ENCODE assay signal across 1 cellular context in the genomic region with DNA sequence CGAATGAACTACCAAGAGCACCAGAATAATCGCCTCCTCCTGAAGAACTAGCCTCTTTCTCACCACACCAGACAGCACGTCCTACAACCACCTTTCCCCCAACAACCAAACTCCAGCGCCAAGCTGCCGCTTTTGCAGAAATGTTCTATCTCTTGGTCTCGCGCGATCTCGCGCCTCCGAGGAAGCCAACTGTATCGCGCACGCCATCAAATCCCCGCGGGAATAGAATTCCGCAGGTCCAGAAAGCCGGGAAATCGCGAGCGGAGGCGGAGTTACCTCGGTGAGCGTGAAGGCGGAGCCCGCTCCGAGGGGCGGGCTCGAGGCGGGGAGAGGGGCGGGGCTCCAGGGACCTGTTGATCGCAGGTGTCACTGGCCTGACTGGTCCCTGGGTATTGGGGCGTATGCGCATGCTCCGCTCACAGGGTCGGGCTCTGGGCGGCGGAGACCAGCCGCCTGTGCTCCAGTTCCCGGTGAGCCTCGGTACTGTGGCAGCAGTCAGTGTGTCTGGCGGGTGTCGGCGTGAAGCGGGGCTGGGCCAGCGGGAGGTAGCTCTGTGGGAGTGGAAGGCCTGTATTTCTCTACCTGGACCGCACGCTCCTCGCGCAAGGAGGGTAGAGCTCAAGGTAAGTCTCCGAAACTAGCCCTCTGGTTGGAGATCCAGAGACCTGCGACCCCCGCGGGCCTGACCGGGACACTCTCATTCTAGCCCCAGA.
TF ChIP-seq lines count a peak whose summit lies in the region.

A gene (plus strand): TSS at position 463 of the 713 bp plus-strand sequence. CDS start 27,047 bp downstream, outside the sequence.

TF ChIP-seq in HepG2, 621 proteins besides CTCF, POLR2A, EP300 and RAD21 (continued from another document and continues in another):
- TF ChIP-seq, protein P1, sequence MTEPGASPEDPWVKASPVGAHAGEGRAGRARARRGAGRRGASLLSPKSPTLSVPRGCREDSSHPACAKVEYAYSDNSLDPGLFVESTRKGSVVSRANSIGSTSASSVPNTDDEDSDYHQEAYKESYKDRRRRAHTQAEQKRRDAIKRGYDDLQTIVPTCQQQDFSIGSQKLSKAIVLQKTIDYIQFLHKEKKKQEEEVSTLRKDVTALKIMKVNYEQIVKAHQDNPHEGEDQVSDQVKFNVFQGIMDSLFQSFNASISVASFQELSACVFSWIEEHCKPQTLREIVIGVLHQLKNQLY (CRISPR knock-in tag; IDR thresholded peaks at IDR 0.05) = no peak
- TF ChIP-seq FOXA1 (IDR thresholded peaks at IDR 0.05) (no peak), FOXA1 (CRISPR knock-in tag; IDR thresholded peaks at IDR 0.05) (no peak), NBN (conservative IDR thresholded peaks at IDR 0.05) (no peak), ATAD3A (CRISPR knock-in tag; IDR thresholded peaks at IDR 0.05) (no peak), CC2D1A (CRISPR knock-in tag; IDR thresholded peaks at IDR 0.05) (no peak), HOXA5 (CRISPR knock-in tag; IDR thresholded peaks at IDR 0.05) (no peak; the same call in none of the 2 replicates), ATF7-NPFF (CRISPR knock-in tag; IDR thresholded peaks at IDR 0.05; ENCODE audit: low read depth) (no peak), ZNF570 (CRISPR knock-in tag; IDR thresholded peaks at IDR 0.05; ENCODE audit: borderline replicate concordance) (no peak), MED13 (CRISPR knock-in tag; IDR thresholded peaks at IDR 0.05) (no peak), YY1 (IDR thresholded peaks at IDR 0.05; ENCODE audit: insufficient read depth, insufficient replicate concordance, low read depth, low read length) (peak; percentile 62), BHLHE40 (IDR thresholded peaks at IDR 0.05; ENCODE audit: low read length) (0 out of 2 replicates have a peak, but pooled peaks have one; percentile 3), TEAD3 (CRISPR knock-in tag; optimal IDR thresholded peaks at IDR 0.05; ENCODE audit: borderline replicate concordance) (peak; percentile 6), ZNF891 (CRISPR knock-in tag; IDR thresholded peaks at IDR 0.05) (peak; percentile 90), ZFP36L1 (CRISPR knock-in tag; IDR thresholded peaks at IDR 0.05) (peak; percentile 42; the same call in 1 of the 2 replicates), POGZ (CRISPR knock-in tag; IDR thresholded peaks at IDR 0.05) (peak; percentile 90), NR3C1 (CRISPR knock-in tag; IDR thresholded peaks at IDR 0.05) (no peak), ARID2 (CRISPR knock-in tag; IDR thresholded peaks at IDR 0.05; ENCODE audit: borderline replicate concordance) (no peak), GABPB1 (CRISPR knock-in tag; IDR thresholded peaks at IDR 0.05) (peak; percentile 66), SETDB1 (CRISPR knock-in tag; IDR thresholded peaks at IDR 0.05; ENCODE audit: borderline replicate concordance) (no peak), ZNF7 (CRISPR knock-in tag; IDR thresholded peaks at IDR 0.05) (no peak), HOXA7 (CRISPR knock-in tag; IDR thresholded peaks at IDR 0.05) (no peak), JUN (CRISPR knock-in tag; IDR thresholded peaks at IDR 0.05) (0 out of 2 replicates have a peak, but pooled peaks have one; percentile 9), CCAR2 (optimal IDR thresholded peaks at IDR 0.05; ENCODE audit: low read depth, low read length) (no peak), CCDC6 (CRISPR knock-in tag; IDR thresholded peaks at IDR 0.05) (no peak; the same call in none of the 2 replicates), EZH2 (conservative IDR thresholded peaks at IDR 0.05; ENCODE audit: low read depth, low read length) (no peak), MAZ (IDR thresholded peaks at IDR 0.05; ENCODE audit: borderline replicate concordance, low read depth, low read length) (peak; percentile 43; the same call in 1 of the 2 replicates), MAZ (CRISPR knock-in tag; IDR thresholded peaks at IDR 0.05; ENCODE audit: low read depth) (no peak)
- TF ChIP-seq, protein P2, sequence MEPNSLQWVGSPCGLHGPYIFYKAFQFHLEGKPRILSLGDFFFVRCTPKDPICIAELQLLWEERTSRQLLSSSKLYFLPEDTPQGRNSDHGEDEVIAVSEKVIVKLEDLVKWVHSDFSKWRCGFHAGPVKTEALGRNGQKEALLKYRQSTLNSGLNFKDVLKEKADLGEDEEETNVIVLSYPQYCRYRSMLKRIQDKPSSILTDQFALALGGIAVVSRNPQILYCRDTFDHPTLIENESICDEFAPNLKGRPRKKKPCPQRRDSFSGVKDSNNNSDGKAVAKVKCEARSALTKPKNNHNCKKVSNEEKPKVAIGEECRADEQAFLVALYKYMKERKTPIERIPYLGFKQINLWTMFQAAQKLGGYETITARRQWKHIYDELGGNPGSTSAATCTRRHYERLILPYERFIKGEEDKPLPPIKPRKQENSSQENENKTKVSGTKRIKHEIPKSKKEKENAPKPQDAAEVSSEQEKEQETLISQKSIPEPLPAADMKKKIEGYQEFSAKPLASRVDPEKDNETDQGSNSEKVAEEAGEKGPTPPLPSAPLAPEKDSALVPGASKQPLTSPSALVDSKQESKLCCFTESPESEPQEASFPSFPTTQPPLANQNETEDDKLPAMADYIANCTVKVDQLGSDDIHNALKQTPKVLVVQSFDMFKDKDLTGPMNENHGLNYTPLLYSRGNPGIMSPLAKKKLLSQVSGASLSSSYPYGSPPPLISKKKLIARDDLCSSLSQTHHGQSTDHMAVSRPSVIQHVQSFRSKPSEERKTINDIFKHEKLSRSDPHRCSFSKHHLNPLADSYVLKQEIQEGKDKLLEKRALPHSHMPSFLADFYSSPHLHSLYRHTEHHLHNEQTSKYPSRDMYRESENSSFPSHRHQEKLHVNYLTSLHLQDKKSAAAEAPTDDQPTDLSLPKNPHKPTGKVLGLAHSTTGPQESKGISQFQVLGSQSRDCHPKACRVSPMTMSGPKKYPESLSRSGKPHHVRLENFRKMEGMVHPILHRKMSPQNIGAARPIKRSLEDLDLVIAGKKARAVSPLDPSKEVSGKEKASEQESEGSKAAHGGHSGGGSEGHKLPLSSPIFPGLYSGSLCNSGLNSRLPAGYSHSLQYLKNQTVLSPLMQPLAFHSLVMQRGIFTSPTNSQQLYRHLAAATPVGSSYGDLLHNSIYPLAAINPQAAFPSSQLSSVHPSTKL (CRISPR knock-in tag; IDR thresholded peaks at IDR 0.05) = peak; percentile 43; the same call in 1 of the 2 replicates
- TF ChIP-seq, protein P3, sequence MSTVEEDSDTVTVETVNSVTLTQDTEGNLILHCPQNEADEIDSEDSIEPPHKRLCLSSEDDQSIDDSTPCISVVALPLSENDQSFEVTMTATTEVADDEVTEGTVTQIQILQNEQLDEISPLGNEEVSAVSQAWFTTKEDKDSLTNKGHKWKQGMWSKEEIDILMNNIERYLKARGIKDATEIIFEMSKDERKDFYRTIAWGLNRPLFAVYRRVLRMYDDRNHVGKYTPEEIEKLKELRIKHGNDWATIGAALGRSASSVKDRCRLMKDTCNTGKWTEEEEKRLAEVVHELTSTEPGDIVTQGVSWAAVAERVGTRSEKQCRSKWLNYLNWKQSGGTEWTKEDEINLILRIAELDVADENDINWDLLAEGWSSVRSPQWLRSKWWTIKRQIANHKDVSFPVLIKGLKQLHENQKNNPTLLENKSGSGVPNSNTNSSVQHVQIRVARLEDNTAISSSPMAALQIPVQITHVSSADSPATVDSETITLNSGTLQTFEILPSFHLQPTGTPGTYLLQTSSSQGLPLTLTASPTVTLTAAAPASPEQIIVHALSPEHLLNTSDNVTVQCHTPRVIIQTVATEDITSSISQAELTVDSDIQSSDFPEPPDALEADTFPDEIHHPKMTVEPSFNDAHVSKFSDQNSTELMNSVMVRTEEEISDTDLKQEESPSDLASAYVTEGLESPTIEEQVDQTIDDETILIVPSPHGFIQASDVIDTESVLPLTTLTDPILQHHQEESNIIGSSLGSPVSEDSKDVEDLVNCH (CRISPR knock-in tag; IDR thresholded peaks at IDR 0.05) = peak; percentile 86; the same call in 1 of the 2 replicates
- TF ChIP-seq, protein P4, sequence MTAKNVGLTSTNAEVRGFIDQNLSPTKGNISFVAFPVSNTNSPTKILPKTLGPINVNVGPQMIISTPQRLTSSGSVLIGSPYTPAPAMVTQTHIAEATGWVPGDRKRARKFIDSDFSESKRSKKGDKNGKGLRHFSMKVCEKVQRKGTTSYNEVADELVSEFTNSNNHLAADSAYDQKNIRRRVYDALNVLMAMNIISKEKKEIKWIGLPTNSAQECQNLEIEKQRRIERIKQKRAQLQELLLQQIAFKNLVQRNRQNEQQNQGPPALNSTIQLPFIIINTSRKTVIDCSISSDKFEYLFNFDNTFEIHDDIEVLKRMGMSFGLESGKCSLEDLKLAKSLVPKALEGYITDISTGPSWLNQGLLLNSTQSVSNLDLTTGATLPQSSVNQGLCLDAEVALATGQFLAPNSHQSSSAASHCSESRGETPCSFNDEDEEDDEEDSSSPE (CRISPR knock-in tag; IDR thresholded peaks at IDR 0.05) = peak; percentile 90
- TF ChIP-seq, protein P5, sequence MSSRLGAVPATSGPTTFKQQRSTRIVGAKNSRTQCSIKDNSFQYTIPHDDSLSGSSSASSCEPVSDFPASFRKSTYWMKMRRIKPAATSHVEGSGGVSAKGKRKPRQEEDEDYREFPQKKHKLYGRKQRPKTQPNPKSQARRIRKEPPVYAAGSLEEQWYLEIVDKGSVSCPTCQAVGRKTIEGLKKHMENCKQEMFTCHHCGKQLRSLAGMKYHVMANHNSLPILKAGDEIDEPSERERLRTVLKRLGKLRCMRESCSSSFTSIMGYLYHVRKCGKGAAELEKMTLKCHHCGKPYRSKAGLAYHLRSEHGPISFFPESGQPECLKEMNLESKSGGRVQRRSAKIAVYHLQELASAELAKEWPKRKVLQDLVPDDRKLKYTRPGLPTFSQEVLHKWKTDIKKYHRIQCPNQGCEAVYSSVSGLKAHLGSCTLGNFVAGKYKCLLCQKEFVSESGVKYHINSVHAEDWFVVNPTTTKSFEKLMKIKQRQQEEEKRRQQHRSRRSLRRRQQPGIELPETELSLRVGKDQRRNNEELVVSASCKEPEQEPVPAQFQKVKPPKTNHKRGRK (CRISPR knock-in tag; IDR thresholded peaks at IDR 0.05) = no peak
- TF ChIP-seq, protein P6, sequence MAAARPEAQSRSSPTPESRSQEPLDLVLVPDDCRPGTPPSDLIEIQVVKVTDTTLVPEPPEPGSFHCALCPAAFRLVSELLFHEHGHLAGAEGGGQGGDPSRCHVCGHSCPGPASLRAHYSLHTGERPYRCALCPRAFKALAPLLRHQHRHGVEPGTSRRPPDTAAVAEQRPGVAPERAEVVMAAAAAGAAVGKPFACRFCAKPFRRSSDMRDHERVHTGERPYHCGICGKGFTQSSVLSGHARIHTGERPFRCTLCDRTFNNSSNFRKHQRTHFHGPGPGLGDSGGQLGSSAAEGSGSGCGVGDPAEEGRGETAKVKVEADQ (CRISPR knock-in tag; IDR thresholded peaks at IDR 0.05; ENCODE audit: borderline replicate concordance) = no peak; the same call in 1 of the 2 replicates
- TF ChIP-seq, protein P7, sequence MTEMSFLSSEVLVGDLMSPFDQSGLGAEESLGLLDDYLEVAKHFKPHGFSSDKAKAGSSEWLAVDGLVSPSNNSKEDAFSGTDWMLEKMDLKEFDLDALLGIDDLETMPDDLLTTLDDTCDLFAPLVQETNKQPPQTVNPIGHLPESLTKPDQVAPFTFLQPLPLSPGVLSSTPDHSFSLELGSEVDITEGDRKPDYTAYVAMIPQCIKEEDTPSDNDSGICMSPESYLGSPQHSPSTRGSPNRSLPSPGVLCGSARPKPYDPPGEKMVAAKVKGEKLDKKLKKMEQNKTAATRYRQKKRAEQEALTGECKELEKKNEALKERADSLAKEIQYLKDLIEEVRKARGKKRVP (CRISPR knock-in tag; IDR thresholded peaks at IDR 0.05) = peak in 1 of 2 experiments; percentile 19; a peak in 2 of 4 replicates
- TF ChIP-seq, protein P8, sequence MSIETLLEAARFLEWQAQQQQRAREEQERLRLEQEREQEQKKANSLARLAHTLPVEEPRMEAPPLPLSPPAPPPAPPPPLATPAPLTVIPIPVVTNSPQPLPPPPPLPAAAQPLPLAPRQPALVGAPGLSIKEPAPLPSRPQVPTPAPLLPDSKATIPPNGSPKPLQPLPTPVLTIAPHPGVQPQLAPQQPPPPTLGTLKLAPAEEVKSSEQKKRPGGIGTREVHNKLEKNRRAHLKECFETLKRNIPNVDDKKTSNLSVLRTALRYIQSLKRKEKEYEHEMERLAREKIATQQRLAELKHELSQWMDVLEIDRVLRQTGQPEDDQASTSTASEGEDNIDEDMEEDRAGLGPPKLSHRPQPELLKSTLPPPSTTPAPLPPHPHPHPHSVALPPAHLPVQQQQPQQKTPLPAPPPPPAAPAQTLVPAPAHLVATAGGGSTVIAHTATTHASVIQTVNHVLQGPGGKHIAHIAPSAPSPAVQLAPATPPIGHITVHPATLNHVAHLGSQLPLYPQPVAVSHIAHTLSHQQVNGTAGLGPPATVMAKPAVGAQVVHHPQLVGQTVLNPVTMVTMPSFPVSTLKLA (IDR thresholded peaks at IDR 0.05) = no peak; the same call in none of the 2 replicates
- TF ChIP-seq, protein P9, sequence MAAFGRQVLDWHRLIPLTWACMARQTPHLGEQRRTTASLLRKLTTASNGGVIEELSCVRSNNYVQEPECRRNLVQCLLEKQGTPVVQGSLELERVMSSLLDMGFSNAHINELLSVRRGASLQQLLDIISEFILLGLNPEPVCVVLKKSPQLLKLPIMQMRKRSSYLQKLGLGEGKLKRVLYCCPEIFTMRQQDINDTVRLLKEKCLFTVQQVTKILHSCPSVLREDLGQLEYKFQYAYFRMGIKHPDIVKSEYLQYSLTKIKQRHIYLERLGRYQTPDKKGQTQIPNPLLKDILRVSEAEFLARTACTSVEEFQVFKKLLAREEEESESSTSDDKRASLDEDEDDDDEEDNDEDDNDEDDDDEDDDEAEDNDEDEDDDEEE (CRISPR knock-in tag; IDR thresholded peaks at IDR 0.05) = peak; percentile 76; the same call in 1 of the 2 replicates
- TF ChIP-seq, protein P10, sequence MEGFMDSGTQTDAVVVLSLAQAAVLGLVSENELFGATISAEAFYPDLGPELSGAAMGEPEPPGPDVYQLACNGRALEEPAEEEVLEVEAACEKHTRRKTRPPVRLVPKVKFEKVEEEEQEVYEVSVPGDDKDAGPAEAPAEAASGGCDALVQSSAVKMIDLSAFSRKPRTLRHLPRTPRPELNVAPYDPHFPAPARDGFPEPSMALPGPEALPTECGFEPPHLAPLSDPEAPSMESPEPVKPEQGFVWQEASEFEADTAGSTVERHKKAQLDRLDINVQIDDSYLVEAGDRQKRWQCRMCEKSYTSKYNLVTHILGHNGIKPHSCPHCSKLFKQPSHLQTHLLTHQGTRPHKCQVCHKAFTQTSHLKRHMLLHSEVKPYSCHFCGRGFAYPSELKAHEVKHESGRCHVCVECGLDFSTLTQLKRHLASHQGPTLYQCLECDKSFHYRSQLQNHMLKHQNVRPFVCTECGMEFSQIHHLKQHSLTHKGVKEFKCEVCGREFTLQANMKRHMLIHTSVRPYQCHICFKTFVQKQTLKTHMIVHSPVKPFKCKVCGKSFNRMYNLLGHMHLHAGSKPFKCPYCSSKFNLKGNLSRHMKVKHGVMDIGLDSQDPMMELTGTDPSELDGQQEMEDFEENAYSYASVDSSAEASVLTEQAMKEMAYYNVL (CRISPR knock-in tag; IDR thresholded peaks at IDR 0.05; ENCODE audit: borderline replicate concordance) = no peak; the same call in none of the 2 replicates
- TF ChIP-seq, protein P11, sequence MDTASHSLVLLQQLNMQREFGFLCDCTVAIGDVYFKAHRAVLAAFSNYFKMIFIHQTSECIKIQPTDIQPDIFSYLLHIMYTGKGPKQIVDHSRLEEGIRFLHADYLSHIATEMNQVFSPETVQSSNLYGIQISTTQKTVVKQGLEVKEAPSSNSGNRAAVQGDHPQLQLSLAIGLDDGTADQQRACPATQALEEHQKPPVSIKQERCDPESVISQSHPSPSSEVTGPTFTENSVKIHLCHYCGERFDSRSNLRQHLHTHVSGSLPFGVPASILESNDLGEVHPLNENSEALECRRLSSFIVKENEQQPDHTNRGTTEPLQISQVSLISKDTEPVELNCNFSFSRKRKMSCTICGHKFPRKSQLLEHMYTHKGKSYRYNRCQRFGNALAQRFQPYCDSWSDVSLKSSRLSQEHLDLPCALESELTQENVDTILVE (CRISPR knock-in tag; IDR thresholded peaks at IDR 0.05) = no peak; the same call in 1 of the 2 replicates
